17 cellular contexts compared by ENCODE assay signal in the genomic region with DNA sequence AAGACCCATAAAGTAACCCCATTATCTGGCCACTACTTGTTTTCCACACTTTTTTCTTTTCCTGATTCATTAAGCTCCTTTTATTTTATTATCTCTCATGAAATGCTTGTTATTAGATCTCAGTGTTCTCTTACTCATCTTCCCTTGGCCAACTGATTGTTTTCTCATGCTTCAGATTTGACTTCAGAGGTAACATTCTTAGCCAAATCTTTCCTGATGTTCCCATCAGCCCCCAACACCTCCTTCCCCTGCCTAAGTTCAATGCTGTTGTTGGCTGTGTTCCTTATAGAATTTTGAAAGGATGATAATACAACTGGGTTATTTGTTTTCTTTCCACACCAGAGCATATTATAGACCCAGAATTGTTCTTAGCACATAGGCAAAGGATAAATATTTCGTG.
DNase-seq lines count a peak whose midpoint lies in the region; ATAC-seq, FAIRE-seq and TF ChIP-seq lines count a peak whose summit lies in the region.
"Had no signal": no experiment of that assay in that cellular context is flagged by ENCODE, and none has a peak within 500 bp of the region (broad histone marks: within the 10 kb centered on the region; RNA-seq: fewer than 3 reads in every experiment).

No MANE protein-coding gene starts in this region.

- no peak overlapping the region for H3K4me3 ChIP-seq in AG04449 (ENCODE audit: low read depth, low read length)
- no peak overlapping the region for H3K4me3 ChIP-seq in astrocyte of the spinal cord (ENCODE audit: low read depth, low read length)
- H3K4me3 ChIP-seq in small intestine (ENCODE audit: low read depth in 1 of 2, low read length in 2 of 2), result no peak overlapping the region
- H3K4me3 ChIP-seq in adrenal gland, result no peak overlapping the region
- H3K4me3 ChIP-seq: BLaER1 treated with 17β-estradiol and CSF1 and Interleukin-3, amounts not matched to agents 10 nM and 100 nM; GM12878; GM23338 had no signal

- in situ Hi-C loops in astrocyte of the spinal cord (cut with HindIII; ENCODE audit: low sequenced_read_pairs), result no loop called here

- H3K9me3 ChIP-seq in small intestine (ENCODE audit: control insufficient read depth, low read depth) (no peaks in the 10 kb centered on the region), adrenal gland (replicated peaks in 1 of 3) (no peaks in the 10 kb centered on the region)
- H3K9me3 ChIP-seq: BLaER1 treated with 17β-estradiol and CSF1 and Interleukin-3, amounts not matched to agents 10 nM and 100 nM had no signal

- peak; percentile 89 for ATAC-seq in sciatic nerve
- ATAC-seq: GM12878, GM23338 had no signal

- POLR2A ChIA-PET in AG04449 (lab: Yijun Ruan, JAX), result no interaction called here

- no peak overlapping the region for H3K27ac ChIP-seq in small intestine (ENCODE audit: low read depth in 1 of 2, low read length in 1 of 2)
- no peak overlapping the region for H3K27ac ChIP-seq in adrenal gland
- H3K27ac ChIP-seq: BLaER1 treated with 17β-estradiol and CSF1 and Interleukin-3, amounts not matched to agents 10 nM and 100 nM had no signal

- intact Hi-C loops in sciatic nerve (cut with DNase I) (loop anchor here (5.0 kb wide), 1 partner anchor 966 kb away; no protein-coding TSS in a partner anchor), adrenal gland (cut with DNase I) (no loop called here)

- TF ChIP-seq POLR2A in adrenal gland (IDR thresholded peaks at IDR 0.05), result no peak

- H3K4me1 ChIP-seq in small intestine (ENCODE audit: control insufficient read depth in 2 of 2, insufficient read depth in 1 of 2, low read depth in 1 of 2, low read length in 1 of 2), result no peaks in the 10 kb centered on the region
- no peaks in the 10 kb centered on the region for H3K4me1 ChIP-seq in adrenal gland (replicated peaks in 1 of 2)
- H3K4me1 ChIP-seq: BLaER1 treated with 17β-estradiol and CSF1 and Interleukin-3, amounts not matched to agents 10 nM and 100 nM had no signal

- FAIRE-seq in small intestine (lab: Jason Lieb, UNC), result no peak
- FAIRE-seq: GM12878, GM18507 had no signal

- CTCF ChIA-PET in AG04449 (lab: Yijun Ruan, JAX), result no interaction called here

- TF ChIP-seq CTCF in AG04449 (IDR thresholded peaks at IDR 0.05; ENCODE audit: insufficient read depth, low read length, missing control alignments), result no peak
- no peak for TF ChIP-seq CTCF in astrocyte of the spinal cord (IDR thresholded peaks at IDR 0.05; ENCODE audit: low read depth, low read length)
- TF ChIP-seq CTCF in adrenal gland (IDR thresholded peaks at IDR 0.05), result no peak

- no peaks in the 10 kb centered on the region for H3K36me3 ChIP-seq in small intestine (ENCODE audit: control insufficient read depth in 2 of 2, insufficient read depth in 2 of 2, low read length in 2 of 2)
- H3K36me3 ChIP-seq in adrenal gland (replicated peaks in 1 of 2), result no peaks in the 10 kb centered on the region
- H3K36me3 ChIP-seq: BLaER1 treated with 17β-estradiol and CSF1 and Interleukin-3, amounts not matched to agents 10 nM and 100 nM had no signal

- H3K27me3 ChIP-seq in small intestine (ENCODE audit: control insufficient read depth in 2 of 2, insufficient read depth in 2 of 2, low read length in 2 of 2) (no peaks in the 10 kb centered on the region), adrenal gland (no peaks in the 10 kb centered on the region)
- H3K27me3 ChIP-seq: BLaER1 treated with 17β-estradiol and CSF1 and Interleukin-3, amounts not matched to agents 10 nM and 100 nM had no signal

- WGBS in small intestine, 3 donors, result 31 to 71% (median 43%) methylated on average over 1 of the region's 1 CpG
- 35 to 66% (median 53%) methylated on average over 1 of the region's 1 CpG for WGBS in adrenal gland, 4 donors

- DNase-seq in AG04449 (ENCODE audit: low read depth, low spot score) (peak; percentile 2), astrocyte of the spinal cord (ENCODE audit: low read depth, low spot score) (peak; percentile 44), fibroblast of the conjunctiva (ENCODE audit: low read depth) (peak; percentile 1), sciatic nerve (ENCODE audit: low spot score) (no peak), superior temporal gyrus (ENCODE audit: extremely low spot score) (no peak), small intestine (no peak), adrenal gland (no peak), retina (no peak)
- DNase-seq: 8988T; CD4-positive, CD25-positive, alpha-beta regulatory T cell; DMS 273 treated with DMSO at 0.1 percent for 48 hours; DMS79; H9 had no signal

Comparison
In these comparisons a context has a peak if more than half of its experiments do, and no peak if none do; other contexts are left out.
1. DNase-seq: peak in AG04449 (single experiment), astrocyte of the spinal cord (single experiment) and fibroblast of the conjunctiva (single experiment); none in sciatic nerve (single experiment), superior temporal gyrus (single experiment), small intestine (single experiment), adrenal gland (0 of 7) and retina (single experiment).